Comparison of ENCODE assay signal across 1 cellular context in genomic region chr14:57845802-57846531, GRCh38.
TF ChIP-seq lines count a peak whose summit lies in the region.

No MANE protein-coding gene starts in this region.

TF ChIP-seq in GM23338, 12 proteins besides CTCF, POLR2A, EP300 and RAD21:
- TF ChIP-seq REST (IDR thresholded peaks at IDR 0.05; ENCODE audit: unreplicated experiment), result no peak
- no peak for TF ChIP-seq ZNF331 (CRISPR knock-in tag; IDR thresholded peaks at IDR 0.05; ENCODE audit: low read depth)
- TF ChIP-seq EZH2phosphoT487 (IDR thresholded peaks at IDR 0.05; ENCODE audit: unreplicated experiment), result no peak
- TF ChIP-seq POLR2AphosphoS5 (IDR thresholded peaks at IDR 0.05; ENCODE audit: low read depth), result no peak
- no peak for TF ChIP-seq EZH2 (IDR thresholded peaks at IDR 0.05; ENCODE audit: low read depth, unreplicated experiment)
- TF ChIP-seq ZNF114 (CRISPR knock-in tag; IDR thresholded peaks at IDR 0.05), result no peak
- no peak for TF ChIP-seq NANOG (IDR thresholded peaks at IDR 0.05; ENCODE audit: borderline replicate concordance)
- no peak for TF ChIP-seq ZNF462 (CRISPR knock-in tag; IDR thresholded peaks at IDR 0.05)
- no peak for TF ChIP-seq JUNB (IDR thresholded peaks at IDR 0.05; ENCODE audit: unreplicated experiment)
- TF ChIP-seq CREB1 (CRISPR knock-in tag; IDR thresholded peaks at IDR 0.05; ENCODE audit: low read depth), result no peak
- no peak for TF ChIP-seq STAT1 (IDR thresholded peaks at IDR 0.05; ENCODE audit: unreplicated experiment)
- no peak for TF ChIP-seq ETS1 (IDR thresholded peaks at IDR 0.05)
